Comparison of ENCODE assay signal across 7 cellular contexts in genomic region chr6:130322673-130323268, GRCh38. TPM values are rescaled to one million over a fixed set of nuclear protein-coding genes. Genes with fewer than 3 reads are reported as not detected.
A peak's percentile ranks its signal among the peaks of the same experiment; 100 is the strongest.
DNase-seq lines count a peak whose midpoint lies in the region; ATAC-seq and TF ChIP-seq lines count a peak whose summit lies in the region.

No MANE protein-coding gene starts in this region.

- H3K4me1 Mint-ChIP-seq in activated naive CD8-positive, alpha-beta T cell treated with anti-CD3 and anti-CD28 coated beads, Interleukin-2, amount 50 U/mL, for 24 hours, result no peaks in the 10 kb centered on the region
- H3K4me1 Mint-ChIP-seq in stimulated activated naive B cell treated with anti-CD40 and anti-IgM and Interleukin-4, amounts not matched to agents 10 μg/mL and 1 μg/mL and 100 μg/mL, for 72 hours, result no peaks in the 10 kb centered on the region

- POLR2A ChIA-PET in GM10248 (lab: Yijun Ruan, JAX), result no interaction called here

- peak; percentile 31 for DNase-seq in GM10248 (ENCODE audit: extremely low spot score)
- peak; percentile 53 for DNase-seq in HS-5 (ENCODE audit: low read depth)
- peak; percentile 49 for DNase-seq in SK-N-DZ (ENCODE audit: low spot score)
- DNase-seq in activated naive CD8-positive, alpha-beta T cell treated with anti-CD3 and anti-CD28 coated beads, Interleukin-2, amount 50 U/mL, for 24 hours, result peak; percentile 42
- DNase-seq in iPS DF 4.7 (ENCODE audit: extremely low read depth, low spot score), result peak; percentile 14
- DNase-seq in stimulated activated CD4-positive, alpha-beta T cell treated with anti-CD3 and anti-CD28 coated beads, Interleukin-15, amount 100 ng/mL, for 24 hours, result peak; percentile 54
- DNase-seq in stimulated activated naive B cell treated with anti-CD40 and anti-IgM and Interleukin-4, amounts not matched to agents 10 μg/mL and 1 μg/mL and 100 μg/mL, for 72 hours, result no peak

- H3K36me3 Mint-ChIP-seq in activated naive CD8-positive, alpha-beta T cell treated with anti-CD3 and anti-CD28 coated beads, Interleukin-2, amount 50 U/mL, for 24 hours (ENCODE audit: low read depth), result no peaks in the 10 kb centered on the region
- H3K36me3 Mint-ChIP-seq in stimulated activated naive B cell treated with anti-CD40 and anti-IgM and Interleukin-4, amounts not matched to agents 10 μg/mL and 1 μg/mL and 100 μg/mL, for 72 hours, result no peaks in the 10 kb centered on the region

- H3K9me3 Mint-ChIP-seq in activated naive CD8-positive, alpha-beta T cell treated with anti-CD3 and anti-CD28 coated beads, Interleukin-2, amount 50 U/mL, for 24 hours, result no peaks in the 10 kb centered on the region
- no peaks in the 10 kb centered on the region for H3K9me3 Mint-ChIP-seq in stimulated activated naive B cell treated with anti-CD40 and anti-IgM and Interleukin-4, amounts not matched to agents 10 μg/mL and 1 μg/mL and 100 μg/mL, for 72 hours

- H3K27ac Mint-ChIP-seq in activated naive CD8-positive, alpha-beta T cell treated with anti-CD3 and anti-CD28 coated beads, Interleukin-2, amount 50 U/mL, for 24 hours, result no peak overlapping the region
- H3K27ac Mint-ChIP-seq in stimulated activated naive B cell treated with anti-CD40 and anti-IgM and Interleukin-4, amounts not matched to agents 10 μg/mL and 1 μg/mL and 100 μg/mL, for 72 hours, result no peak overlapping the region

- no peaks in the 10 kb centered on the region for H3K27me3 Mint-ChIP-seq in activated naive CD8-positive, alpha-beta T cell treated with anti-CD3 and anti-CD28 coated beads, Interleukin-2, amount 50 U/mL, for 24 hours
- H3K27me3 Mint-ChIP-seq in stimulated activated naive B cell treated with anti-CD40 and anti-IgM and Interleukin-4, amounts not matched to agents 10 μg/mL and 1 μg/mL and 100 μg/mL, for 72 hours, result no peaks in the 10 kb centered on the region

- no peak overlapping the region for H3K4me3 Mint-ChIP-seq in activated naive CD8-positive, alpha-beta T cell treated with anti-CD3 and anti-CD28 coated beads, Interleukin-2, amount 50 U/mL, for 24 hours
- H3K4me3 Mint-ChIP-seq in stimulated activated naive B cell treated with anti-CD40 and anti-IgM and Interleukin-4, amounts not matched to agents 10 μg/mL and 1 μg/mL and 100 μg/mL, for 72 hours, result no peak overlapping the region

- CTCF ChIA-PET in GM10248 (lab: Yijun Ruan, JAX), result interaction anchor here (0.8 to 6.3 kb wide), 19 partner anchors 8 to 550 kb away, joined by 3 to 53 read pairs (median 4); no protein-coding TSS in a partner anchor

- no peak for ATAC-seq in activated naive CD8-positive, alpha-beta T cell treated with anti-CD3 and anti-CD28 coated beads, Interleukin-2, amount 50 U/mL, for 24 hours
- ATAC-seq in stimulated activated naive B cell treated with anti-CD40 and anti-IgM and Interleukin-4, amounts not matched to agents 10 μg/mL and 1 μg/mL and 100 μg/mL, for 72 hours (replicated peaks), result no peak

- peak; percentile 89 for TF ChIP-seq CTCF in GM10248 (IDR thresholded peaks at IDR 0.05; ENCODE audit: control extremely low read depth, extremely low read depth, low read depth, missing control alignments)

RNA-seq across cellular contexts. Expression of gene TMEM200A, which starts 43.0 kb away (rescaled TPM):
- 0.07 TPM in 1 of 2 replicates, not detected in the other for polyA plus RNA-seq in SK-N-DZ (2014; cell fraction: cytosol; rRNA removed)
- polyA plus RNA-seq in SK-N-DZ (2014; cell fraction: nucleus; rRNA removed), result not detected in 2 replicates
